In the genomic region with DNA sequence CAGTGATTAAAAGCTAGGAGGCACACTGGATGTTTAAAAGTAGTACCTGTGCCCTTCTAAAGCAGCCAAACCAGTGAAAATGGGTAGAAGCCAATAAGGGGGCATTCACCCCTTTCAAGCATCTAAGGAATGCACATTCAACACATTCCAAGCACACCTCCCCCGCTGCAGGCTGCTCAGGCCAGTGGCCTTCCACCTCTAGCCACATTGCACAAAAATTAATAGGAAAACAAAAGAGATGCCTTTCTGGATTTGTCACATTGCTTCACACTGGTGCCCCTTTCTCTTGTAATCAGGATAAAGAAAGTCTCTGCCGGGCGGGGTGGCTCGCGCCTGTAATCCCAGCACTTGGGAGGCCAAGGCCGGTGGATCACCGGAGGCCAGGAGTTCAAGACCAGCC, we compare ENCODE assay signal across 13 cellular contexts.
A peak's percentile ranks its signal among the peaks of the same experiment; 100 is the strongest.
DNase-seq lines count a peak whose midpoint lies in the region; ATAC-seq, FAIRE-seq and TF ChIP-seq lines count a peak whose summit lies in the region.
"Had no signal": no experiment of that assay in that cellular context is flagged by ENCODE, and none has a peak within 500 bp of the region (broad histone marks: within the 10 kb centered on the region; RNA-seq: fewer than 3 reads in every experiment).

No MANE protein-coding gene starts in this region.

- H3K36me3 ChIP-seq in HUES6 (ENCODE audit: control insufficient read depth, insufficient read depth, low read length) (no peaks in the 10 kb centered on the region), lower lobe of right lung (no peaks in the 10 kb centered on the region), gastrocnemius medialis (no peaks in the 10 kb centered on the region), stomach (no peaks in the 10 kb centered on the region)
- H3K36me3 ChIP-seq: thoracic aorta had no signal

- intact Hi-C loops in lower lobe of right lung (cut with DNase I) (no loop called here), gastrocnemius medialis (cut with DNase I; ENCODE audit: low total_unique reads) (no loop called here), stomach (cut with DNase I; ENCODE audit: low total_unique reads) (no loop called here)

- CTCF ChIA-PET in A549 (lab: Yijun Ruan, JAX): no interaction called here

- H3K9me3 ChIP-seq in A549 (no peaks in the 10 kb centered on the region), HUES6 (ENCODE audit: control insufficient read depth, insufficient read depth, low read depth, low read length) (no peaks in the 10 kb centered on the region), lower lobe of right lung (no peaks in the 10 kb centered on the region), gastrocnemius medialis (no peaks in the 10 kb centered on the region), stomach (no peaks in the 10 kb centered on the region)
- H3K9me3 ChIP-seq: thoracic aorta had no signal

- TF ChIP-seq POLR2A in A549 (IDR thresholded peaks at IDR 0.05; ENCODE audit: low read length): no peak
- no peak for TF ChIP-seq POLR2A in gastrocnemius medialis (IDR thresholded peaks at IDR 0.05)
- no peak for TF ChIP-seq POLR2A in stomach (IDR thresholded peaks at IDR 0.05)

- H3K4me3 ChIP-seq in A549 (no peak overlapping the region), HUES6 (ENCODE audit: low read depth, low read length) (no peak overlapping the region), lower lobe of right lung (no peak overlapping the region), gastrocnemius medialis (no peak overlapping the region), stomach (no peak overlapping the region)
- H3K4me3 ChIP-seq: K562, thoracic aorta had no signal

- DNase-seq in A549 (ENCODE audit: low read depth in 1 of 2, low spot score in 1 of 2): peak; percentile 11 to 72
- DNase-seq in cerebellar cortex (ENCODE audit: low spot score): peak; percentile 88
- DNase-seq in lower lobe of right lung: peak; percentile 51
- DNase-seq in gastrocnemius medialis: no peak
- no peak for DNase-seq in NCI-H1105 (lab: John Stamatoyannopoulos, UW)
- DNase-seq in stomach: no peak
- DNase-seq: anterior cingulate cortex, natural killer cell, NCI-H446 had no signal

- H3K4me2 ChIP-seq in A549: peak overlapping the region; percentile 43

- peaks cover 49% of the 10 kb centered on the region for H3K4me1 ChIP-seq in A549
- H3K4me1 ChIP-seq in HUES6 (ENCODE audit: control insufficient read depth, insufficient read depth, low read length): peaks cover 8% of the 10 kb centered on the region
- no peaks in the 10 kb centered on the region for H3K4me1 ChIP-seq in lower lobe of right lung
- H3K4me1 ChIP-seq in gastrocnemius medialis: peaks cover 0 to 2% of the 10 kb centered on the region in 2 donors
- H3K4me1 ChIP-seq in stomach: no peaks in the 10 kb centered on the region

- ATAC-seq in A549 (peak; percentile 87 to 95; a peak in 5 of 6 replicates), lower lobe of right lung (peak; percentile 88 to 89), gastrocnemius medialis (no peak), HG03457 (IDR thresholded peaks at IDR 0.05; ENCODE audit: unreplicated experiment) (no peak)
- ATAC-seq: K562, natural killer cell had no signal

- no peak overlapping the region for H3K9ac ChIP-seq in HUES6 (ENCODE audit: low read length)

- H3K27me3 ChIP-seq in HUES6 (ENCODE audit: control insufficient read depth, insufficient read depth, low read length) (no peaks in the 10 kb centered on the region), lower lobe of right lung (ENCODE audit: low read depth) (no peaks in the 10 kb centered on the region), gastrocnemius medialis (no peaks in the 10 kb centered on the region), stomach (no peaks in the 10 kb centered on the region)

- TF ChIP-seq CTCF in A549 (IDR thresholded peaks at IDR 0.05): no peak
- no peak for TF ChIP-seq CTCF in lower lobe of right lung (IDR thresholded peaks at IDR 0.05)
- no peak for TF ChIP-seq CTCF in gastrocnemius medialis (IDR thresholded peaks at IDR 0.05 in 4 of 5, conservative IDR thresholded peaks at IDR 0.05 in 1 of 5)
- no peak for TF ChIP-seq CTCF in stomach (IDR thresholded peaks at IDR 0.05)

- TF ChIP-seq EP300 in A549 (IDR thresholded peaks at IDR 0.05) (peak in 1 of 2 experiments; percentile 66; a peak in 2 of 5 replicates), stomach (IDR thresholded peaks at IDR 0.05) (no peak)

- H3K27ac ChIP-seq in A549 (peak overlapping the region; percentile 62 to 85), HUES6 (ENCODE audit: low read depth, low read length) (0 out of 2 replicates have a peak overlapping the region, but pooled peaks have one; percentile 44), lower lobe of right lung (no peak overlapping the region), gastrocnemius medialis (no peak overlapping the region), stomach (no peak overlapping the region)
- H3K27ac ChIP-seq: thoracic aorta had no signal

- peak in 1 of 2 experiments; percentile 40; a peak in 2 of 5 replicates for TF ChIP-seq RAD21 in A549 (conservative IDR thresholded peaks at IDR 0.05 in 1 of 2, IDR thresholded peaks at IDR 0.05 in 1 of 2)

- in situ Hi-C loops in gastrocnemius medialis (cut with MboI; ENCODE audit: low sequenced_read_pairs in 4 of 4): no loop called here

- FAIRE-seq in A549 (lab: Jason Lieb, UNC): no peak
- FAIRE-seq: K562 had no signal

- POLR2A ChIA-PET in A549 (lab: Yijun Ruan, JAX): no interaction called here

- 7% methylated on average over 1 of the region's 7 CpGs for WGBS in A549 (ENCODE audit: missing lambda C conversion rate)
- WGBS in stomach, 5 donors: 85 to 96% (median 95%) methylated on average over 7 of the region's 7 CpGs

TF ChIP-seq in A549, 52 proteins besides CTCF, POLR2A, EP300 and RAD21:
- peak; percentile 71; the same call in 1 of the 2 replicates for TF ChIP-seq GATA3 (IDR thresholded peaks at IDR 0.05; ENCODE audit: borderline replicate concordance)
- TF ChIP-seq CHD2 (IDR thresholded peaks at IDR 0.05; ENCODE audit: low read length, partially characterized antibody): no peak
- TF ChIP-seq CEBPB (IDR thresholded peaks at IDR 0.05): peak in 1 of 2 experiments; percentile 83; a peak in 2 of 4 replicates
- TF ChIP-seq, protein P1, sequence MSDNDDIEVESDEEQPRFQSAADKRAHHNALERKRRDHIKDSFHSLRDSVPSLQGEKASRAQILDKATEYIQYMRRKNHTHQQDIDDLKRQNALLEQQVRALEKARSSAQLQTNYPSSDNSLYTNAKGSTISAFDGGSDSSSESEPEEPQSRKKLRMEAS (IDR thresholded peaks at IDR 0.05): peak; percentile 44; the same call in 1 of the 2 replicates
- TF ChIP-seq JUN (IDR thresholded peaks at IDR 0.05): peak in 1 of 2 experiments; percentile 41; a peak in 1 of 5 replicates
- no peak for TF ChIP-seq MAFK (IDR thresholded peaks at IDR 0.05; ENCODE audit: partially characterized antibody)
- TF ChIP-seq POLR2AphosphoS2 (conservative IDR thresholded peaks at IDR 0.05; ENCODE audit: low read length): no peak

Comparison
In these comparisons a context has a peak if more than half of its experiments do, and no peak if none do; other contexts are left out.
1. ATAC-seq: peak in A549 (2 of 2) and lower lobe of right lung (2 of 2); none in gastrocnemius medialis (0 of 2) and HG03457 (single experiment).
2. DNase-seq: peak in A549 (2 of 2), cerebellar cortex (single experiment) and lower lobe of right lung (single experiment); none in gastrocnemius medialis (0 of 2), NCI-H1105 (single experiment) and stomach (single experiment).
3. H3K27ac ChIP-seq: peak in A549 (2 of 2) and HUES6 (single experiment); none in lower lobe of right lung (single experiment), gastrocnemius medialis (0 of 4) and stomach (0 of 5).